Comparison of ENCODE assay signal across 15 cellular contexts in the genomic region with DNA sequence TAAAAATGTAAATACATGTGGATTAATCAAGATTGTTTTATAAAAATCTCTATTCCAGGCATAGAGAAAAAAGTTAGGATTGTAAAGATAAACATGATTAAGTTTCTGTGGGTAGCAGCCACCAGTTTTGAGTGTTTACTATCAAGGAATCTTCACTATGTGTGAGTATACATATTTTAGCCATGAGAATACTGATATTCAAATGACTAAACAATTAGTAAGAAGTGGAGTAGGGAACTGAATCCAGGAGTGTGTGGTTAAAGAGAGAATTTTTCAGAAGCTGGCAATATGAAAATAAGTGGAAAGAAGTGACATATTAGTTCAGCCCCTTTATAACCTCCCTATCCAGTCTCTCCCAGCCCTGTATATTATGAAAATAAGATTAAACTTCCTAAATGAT. TPM values are rescaled to one million over a fixed set of nuclear protein-coding genes. Genes with fewer than 3 reads are reported as not detected.
DNase-seq lines count a peak whose midpoint lies in the region; ATAC-seq and TF ChIP-seq lines count a peak whose summit lies in the region.
"Had no signal": no experiment of that assay in that cellular context is flagged by ENCODE, and none has a peak within 500 bp of the region (broad histone marks: within the 10 kb centered on the region; RNA-seq: fewer than 3 reads in every experiment).

No MANE protein-coding gene starts in this region.

- no peak for TF ChIP-seq CTCF in WERI-Rb-1 (IDR thresholded peaks at IDR 0.05; ENCODE audit: low read depth, low read length)
- no peak for TF ChIP-seq CTCF in foreskin keratinocyte (conservative IDR thresholded peaks at IDR 0.05)

- H3K36me3 Mint-ChIP-seq in activated CD8-positive, alpha-beta T cell treated with anti-CD3 and anti-CD28 coated beads, Interleukin-2, amount 10 ng/mL, durations not matched to agents 7 days and 5 days (ENCODE audit: low read depth), result no peaks in the 10 kb centered on the region
- H3K36me3 Mint-ChIP-seq: activated naive CD8-positive, alpha-beta T cell; neural progenitor cell; T-cell had no signal

- H3K27ac ChIP-seq in WERI-Rb-1, result peak overlapping the region; percentile 3; the same call in 1 of the 2 replicates
- no peak overlapping the region for H3K27ac ChIP-seq in foreskin keratinocyte
- no peak overlapping the region for H3K27ac ChIP-seq in effector memory CD4-positive, alpha-beta T cell (ENCODE audit: insufficient read depth, low read length, poor library complexity, severe bottlenecking)
- H3K27ac ChIP-seq: neural progenitor cell had no signal

- H3K36me3 ChIP-seq in WERI-Rb-1, result no peaks in the 10 kb centered on the region; the same call in 1 of the 2 replicates
- H3K36me3 ChIP-seq in effector memory CD4-positive, alpha-beta T cell (ENCODE audit: control insufficient read depth, insufficient read depth, low read length), result no peaks in the 10 kb centered on the region
- H3K36me3 ChIP-seq: neural progenitor cell had no signal

- H3K27ac Mint-ChIP-seq in activated CD8-positive, alpha-beta T cell treated with anti-CD3 and anti-CD28 coated beads, Interleukin-2, amount 10 ng/mL, durations not matched to agents 7 days and 5 days, result no peak overlapping the region
- H3K27ac Mint-ChIP-seq: activated naive CD8-positive, alpha-beta T cell; neural progenitor cell; stimulated activated naive CD8-positive, alpha-beta T cell treated with anti-CD3 and anti-CD28 coated beads, Interleukin-15, amount 100 ng/mL, for 72 hours; T-cell had no signal

- CTCF ChIA-PET in activated CD8-positive, alpha-beta T cell treated with anti-CD3 and anti-CD28 coated beads, Interleukin-2, amount 10 ng/mL, durations not matched to agents 7 days and 5 days (lab: Charles Lee), result no interaction called here

- H3K9me3 Mint-ChIP-seq in activated CD8-positive, alpha-beta T cell treated with anti-CD3 and anti-CD28 coated beads, Interleukin-2, amount 10 ng/mL, durations not matched to agents 7 days and 5 days (ENCODE audit: insufficient read depth), result no peaks in the 10 kb centered on the region
- H3K9me3 Mint-ChIP-seq: neural progenitor cell; stimulated activated naive CD8-positive, alpha-beta T cell treated with anti-CD3 and anti-CD28 coated beads, Interleukin-15, amount 100 ng/mL, for 72 hours; T-cell had no signal

- no peaks in the 10 kb centered on the region for H3K4me1 Mint-ChIP-seq in activated CD8-positive, alpha-beta T cell treated with anti-CD3 and anti-CD28 coated beads, Interleukin-2, amount 10 ng/mL, durations not matched to agents 7 days and 5 days (ENCODE audit: low read depth)
- H3K4me1 Mint-ChIP-seq: stimulated activated naive CD8-positive, alpha-beta T cell treated with anti-CD3 and anti-CD28 coated beads, Interleukin-15, amount 100 ng/mL, for 72 hours; T-cell had no signal

- H3K4me3 Mint-ChIP-seq in activated CD8-positive, alpha-beta T cell treated with anti-CD3 and anti-CD28 coated beads, Interleukin-2, amount 10 ng/mL, durations not matched to agents 7 days and 5 days, result no peak overlapping the region
- H3K4me3 Mint-ChIP-seq: activated naive CD8-positive, alpha-beta T cell; neural progenitor cell; stimulated activated naive CD8-positive, alpha-beta T cell treated with anti-CD3 and anti-CD28 coated beads, Interleukin-15, amount 100 ng/mL, for 72 hours; T-cell had no signal

- H3K9me3 ChIP-seq in WERI-Rb-1 (ENCODE audit: severe bottlenecking), result no peaks in the 10 kb centered on the region
- H3K9me3 ChIP-seq in effector memory CD4-positive, alpha-beta T cell (ENCODE audit: control insufficient read depth, low read length), result no peaks in the 10 kb centered on the region

- POLR2A ChIA-PET in activated CD8-positive, alpha-beta T cell treated with anti-CD3 and anti-CD28 coated beads, Interleukin-2, amount 10 ng/mL, durations not matched to agents 7 days and 5 days (lab: Charles Lee), result no interaction called here

- peak; percentile 63 for DNase-seq in A172 (ENCODE audit: low spot score)
- DNase-seq in HCEC 1CT, result peak; percentile 96
- no peak for DNase-seq in WERI-Rb-1
- peak; percentile 42 to 64 for DNase-seq in foreskin keratinocyte
- no peak for DNase-seq in NCI-H1417 (lab: John Stamatoyannopoulos, UW)
- no peak for DNase-seq in effector memory CD4-positive, alpha-beta T cell
- no peak for DNase-seq in activated CD8-positive, alpha-beta T cell treated with anti-CD3 and anti-CD28 coated beads, Interleukin-2, amount 10 ng/mL, durations not matched to agents 7 days and 5 days
- DNase-seq: activated CD4-positive, CD25-positive, alpha-beta regulatory T cell; NCI-H1105; NCI-H345; stimulated activated naive CD8-positive, alpha-beta T cell treated with anti-CD3 and anti-CD28 coated beads, Interleukin-15, amount 100 ng/mL, for 72 hours; T-cell had no signal

- no peaks in the 10 kb centered on the region for H3K27me3 ChIP-seq in WERI-Rb-1 (ENCODE audit: insufficient read depth, low read depth, severe bottlenecking)
- peaks cover 3% of the 10 kb centered on the region for H3K27me3 ChIP-seq in foreskin keratinocyte
- H3K27me3 ChIP-seq in effector memory CD4-positive, alpha-beta T cell (replicated peaks; ENCODE audit: control insufficient read depth, insufficient read depth, low read length, poor library complexity, severe bottlenecking), result no peaks in the 10 kb centered on the region

- peak; percentile 92 for ATAC-seq in foreskin keratinocyte
- no peak for ATAC-seq in activated CD8-positive, alpha-beta T cell treated with anti-CD3 and anti-CD28 coated beads, Interleukin-2, amount 10 ng/mL, durations not matched to agents 7 days and 5 days
- ATAC-seq in GM21447 (IDR thresholded peaks at IDR 0.05; ENCODE audit: unreplicated experiment), result no peak
- ATAC-seq: stimulated activated naive CD8-positive, alpha-beta T cell treated with anti-CD3 and anti-CD28 coated beads, Interleukin-15, amount 100 ng/mL, for 72 hours; T-cell had no signal

- H3K27me3 Mint-ChIP-seq in activated CD8-positive, alpha-beta T cell treated with anti-CD3 and anti-CD28 coated beads, Interleukin-2, amount 10 ng/mL, durations not matched to agents 7 days and 5 days (ENCODE audit: low read depth), result peaks cover 37% of the 10 kb centered on the region

- H3K4me3 ChIP-seq in WERI-Rb-1 (ENCODE audit: low read depth, low read length), result no peak overlapping the region
- no peak overlapping the region for H3K4me3 ChIP-seq in effector memory CD4-positive, alpha-beta T cell (ENCODE audit: insufficient read depth, low read depth, low read length, poor library complexity, severe bottlenecking)
- H3K4me3 ChIP-seq: neural progenitor cell had no signal

- peaks cover 15% of the 10 kb centered on the region for H3K4me1 ChIP-seq in foreskin keratinocyte
- no peaks in the 10 kb centered on the region for H3K4me1 ChIP-seq in effector memory CD4-positive, alpha-beta T cell (ENCODE audit: control insufficient read depth, insufficient read depth, low read length, poor library complexity, severe bottlenecking)

RNA-seq across cellular contexts. Expression of gene ELOVL2, which starts 10.3 kb away (rescaled TPM):
- total RNA-seq in A172 (2014; rRNA removed; shearing (Covaris generic)), result 9.4 and 10.5 TPM in 2 replicates
- 0.10 and 0.18 TPM in 2 replicates for total RNA-seq in foreskin keratinocyte
- 0.06 and 0.07 TPM in 2 replicates for polyA plus RNA-seq in foreskin keratinocyte
- total RNA-seq in activated CD8-positive, alpha-beta T cell treated with anti-CD3 and anti-CD28 coated beads, Interleukin-2, amount 10 ng/mL, durations not matched to agents 7 days and 5 days, result not detected

RNA-seq across cellular contexts. Expression of gene SMIM13, which starts 59.8 kb away (rescaled TPM):
- 12.3 and 12.9 TPM in 2 replicates for total RNA-seq in A172 (2014; rRNA removed; shearing (Covaris generic))
- 9.8 and 12.1 TPM in 2 replicates for total RNA-seq in foreskin keratinocyte
- polyA plus RNA-seq in foreskin keratinocyte, result 6.6 and 7.0 TPM in 2 replicates
- total RNA-seq in activated CD8-positive, alpha-beta T cell treated with anti-CD3 and anti-CD28 coated beads, Interleukin-2, amount 10 ng/mL, durations not matched to agents 7 days and 5 days, result 10 to 100 TPM in 1 of 2 experiments, 1 to 10 TPM in 1; 9.5 to 10.1 TPM

Comparison
In these comparisons a context has a peak if more than half of its experiments do, and no peak if none do; other contexts are left out.
1. DNase-seq: peak in A172 (single experiment), HCEC 1CT (single experiment) and foreskin keratinocyte (2 of 2); none in WERI-Rb-1 (single experiment), NCI-H1417 (0 of 3), effector memory CD4-positive, alpha-beta T cell (0 of 3) and activated CD8-positive, alpha-beta T cell treated with anti-CD3 and anti-CD28 coated beads, Interleukin-2, amount 10 ng/mL, durations not matched to agents 7 days and 5 days (single experiment).